ENCODE assay signal across 11 cellular contexts in the genomic region with DNA sequence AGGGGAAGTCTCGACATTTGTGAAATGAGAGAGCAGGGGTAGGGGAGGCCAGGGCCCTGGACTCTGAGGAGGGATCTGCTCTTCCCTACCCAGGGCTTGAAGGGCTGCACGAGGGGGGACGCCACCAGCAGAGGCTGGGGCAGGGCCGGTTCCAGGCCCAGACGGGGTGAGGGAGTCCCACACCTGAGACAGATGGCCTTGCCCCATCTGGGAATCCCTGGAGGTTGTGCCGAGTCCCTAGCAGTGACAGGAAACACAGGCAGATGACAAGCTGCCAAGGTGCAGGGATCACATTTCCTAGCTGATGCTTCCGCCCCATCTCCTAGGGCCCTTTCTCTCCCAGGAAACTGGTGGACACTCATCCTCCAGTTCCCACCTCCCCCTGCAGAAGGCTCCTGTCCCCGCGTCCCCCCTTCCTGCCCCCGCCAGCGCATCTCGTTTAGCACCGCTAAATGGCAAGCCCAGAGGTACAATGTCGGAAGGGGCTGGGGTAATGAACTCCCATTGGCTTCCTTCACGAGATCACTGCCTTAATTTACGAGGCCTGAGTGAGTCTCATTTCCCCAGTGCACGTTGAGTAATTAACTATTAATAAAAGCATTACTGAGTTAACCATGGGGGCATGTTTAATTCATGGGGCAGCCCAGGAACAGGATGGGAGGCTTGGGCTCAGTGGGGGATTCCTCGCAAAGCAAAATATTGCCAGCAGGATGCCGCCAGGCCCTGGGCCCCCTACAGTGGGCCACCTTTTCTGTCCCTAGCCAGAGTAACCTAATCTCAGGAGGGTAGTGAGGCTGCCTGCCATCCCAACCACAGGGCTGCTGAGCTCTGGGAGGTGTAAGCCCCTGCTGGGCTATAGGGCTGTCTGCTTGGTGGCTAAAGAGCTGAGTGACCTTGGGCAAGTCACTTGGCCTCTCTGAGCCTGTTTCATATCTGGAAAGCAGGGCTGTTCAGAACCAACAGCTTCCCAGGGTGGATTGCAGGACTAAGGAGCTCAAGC. TPM values are rescaled to one million over a fixed set of nuclear protein-coding genes. Genes with fewer than 3 reads are reported as not detected.
DNase-seq lines count a peak whose midpoint lies in the region; ATAC-seq and TF ChIP-seq lines count a peak whose summit lies in the region.
"Had no signal": no experiment of that assay in that cellular context is flagged by ENCODE, and none has a peak within 500 bp of the region (broad histone marks: within the 10 kb centered on the region; RNA-seq: fewer than 3 reads in every experiment).

No MANE protein-coding gene starts in this region.

- peak overlapping the region; percentile 66 for H3K27ac Mint-ChIP-seq in CD4-positive, alpha-beta T cell
- H3K27ac Mint-ChIP-seq in activated T-helper 17 cell treated with anti-CD3 and anti-CD28 coated beads, Interleukin-2, amount 50 U/mL, for 72 hours, result peak overlapping the region; percentile 83
- peak overlapping the region in 2 of 6 donors; percentile 16 to 38 for H3K27ac Mint-ChIP-seq in naive B cell

- no peak for TF ChIP-seq CTCF in CD4-positive, alpha-beta T cell (IDR thresholded peaks at IDR 0.05)

- H3K36me3 Mint-ChIP-seq in CD4-positive, alpha-beta T cell (ENCODE audit: low read depth), result peaks cover 11% of the 10 kb centered on the region
- H3K36me3 Mint-ChIP-seq in activated T-helper 17 cell treated with anti-CD3 and anti-CD28 coated beads, Interleukin-2, amount 50 U/mL, for 72 hours (ENCODE audit: low read depth), result peaks cover 11% of the 10 kb centered on the region
- H3K36me3 Mint-ChIP-seq in naive B cell, result no peaks in the 10 kb centered on the region

- H3K9me3 ChIP-seq in CD4-positive, alpha-beta T cell (ENCODE audit: control insufficient read depth, low read length), result no peaks in the 10 kb centered on the region

- no peak overlapping the region for H3K27ac ChIP-seq in CD4-positive, alpha-beta T cell (ENCODE audit: low read depth, low read length)

- H3K9me3 Mint-ChIP-seq in CD4-positive, alpha-beta T cell, result no peaks in the 10 kb centered on the region
- no peaks in the 10 kb centered on the region for H3K9me3 Mint-ChIP-seq in activated T-helper 17 cell treated with anti-CD3 and anti-CD28 coated beads, Interleukin-2, amount 50 U/mL, for 72 hours
- H3K9me3 Mint-ChIP-seq in naive B cell, result no peaks in the 10 kb centered on the region

- intact Hi-C loops in CD4-positive, alpha-beta T cell (cut with DNase I, micrococcal nuclease), result no loop called here

- H3K4me3 Mint-ChIP-seq in CD4-positive, alpha-beta T cell, result peak overlapping the region; percentile 84
- peak overlapping the region; percentile 65 for H3K4me3 Mint-ChIP-seq in activated T-helper 17 cell treated with anti-CD3 and anti-CD28 coated beads, Interleukin-2, amount 50 U/mL, for 72 hours
- H3K4me3 Mint-ChIP-seq in naive B cell, result peak overlapping the region in 6 of 8 donors; percentile 34 to 69 (median 50)

- POLR2A ChIA-PET in CD4-positive, alpha-beta T cell (lab: Charles Lee), result interaction anchor here (0.6 to 2.6 kb wide), 6 partner anchors 14 to 63 kb away, joined by 3 to 14 read pairs (median 4); partner anchors contain the start of gene ELMO2

- peaks cover 18% of the 10 kb centered on the region for H3K27me3 Mint-ChIP-seq in CD4-positive, alpha-beta T cell
- peaks cover 5% of the 10 kb centered on the region for H3K27me3 Mint-ChIP-seq in activated T-helper 17 cell treated with anti-CD3 and anti-CD28 coated beads, Interleukin-2, amount 50 U/mL, for 72 hours
- peaks cover 13 to 46% (median 27%) of the 10 kb centered on the region in 3 donors for H3K27me3 Mint-ChIP-seq in naive B cell

- peak; percentile 46 for ATAC-seq in CD4-positive, alpha-beta T cell (ENCODE audit: poor library complexity)
- ATAC-seq in activated T-helper 17 cell treated with anti-CD3 and anti-CD28 coated beads, Interleukin-2, amount 50 U/mL, for 72 hours (replicated peaks), result peak; percentile 19
- peak in 1 of 2 donors; percentile 37 for ATAC-seq in naive B cell (ENCODE audit: low read depth in 2 of 2)
- no peak for ATAC-seq in HG03159 (IDR thresholded peaks at IDR 0.05; ENCODE audit: unreplicated experiment)

- CTCF ChIA-PET in CD4-positive, alpha-beta T cell (lab: Charles Lee), result no interaction called here

- peaks cover 17% of the 10 kb centered on the region for H3K27me3 ChIP-seq in CD4-positive, alpha-beta T cell (ENCODE audit: control insufficient read depth, insufficient read depth, low read length)

- no peak for DNase-seq in CD4-positive, alpha-beta T cell
- DNase-seq in Daoy (ENCODE audit: low read depth) (peak; percentile 28), naive B cell (no peak), NCI-H187 (lab: John Stamatoyannopoulos, UW) (no peak), SW 1271 (lab: John Stamatoyannopoulos, UW) (no peak)
- DNase-seq: activated CD4-positive, alpha-beta T cell treated with anti-CD3 and anti-CD28 coated beads, Interleukin-2, amount 50 U/mL, for 4 hours; MM.1S had no signal

- H3K4me1 Mint-ChIP-seq in CD4-positive, alpha-beta T cell (ENCODE audit: low read depth), result peaks cover 30% of the 10 kb centered on the region
- peaks cover 7% of the 10 kb centered on the region for H3K4me1 Mint-ChIP-seq in activated T-helper 17 cell treated with anti-CD3 and anti-CD28 coated beads, Interleukin-2, amount 50 U/mL, for 72 hours
- H3K4me1 Mint-ChIP-seq in naive B cell, result peaks cover 13 to 30% (median 19%) of the 10 kb centered on the region in 3 donors

RNA-seq across cellular contexts. Expression of gene CDH22, which starts 35.4 kb away (rescaled TPM):
- not detected for total RNA-seq in CD4-positive, alpha-beta T cell
- total RNA-seq in Daoy (2014; rRNA removed; shearing (Covaris generic)), result under 0.01 TPM in 1 of 2 replicates, not detected in the other
- not detected for total RNA-seq in activated T-helper 17 cell treated with anti-CD3 and anti-CD28 coated beads, Interleukin-2, amount 50 U/mL, for 72 hours
- not detected for polyA plus RNA-seq in naive B cell (ENCODE audit: low read depth in 6 of 6)
- total RNA-seq: H4, pulmonary artery endothelial cell had no signal
